In genomic region chr12:92503977-92504966, GRCh38 we compare ENCODE assay signal across 9 cellular contexts.
A peak's percentile ranks its signal among the peaks of the same experiment; 100 is the strongest.
DNase-seq lines count a peak whose midpoint lies in the region; ATAC-seq and TF ChIP-seq lines count a peak whose summit lies in the region.
"Had no signal": no experiment of that assay in that cellular context is flagged by ENCODE, and none has a peak within 500 bp of the region (broad histone marks: within the 10 kb centered on the region; RNA-seq: fewer than 3 reads in every experiment).

No MANE protein-coding gene starts in this region.

- POLR2A ChIA-PET in activated CD8-positive, alpha-beta T cell treated with anti-CD3 and anti-CD28 coated beads for 36 hours (lab: Charles Lee): interaction anchor here (0.7 to 3.0 kb wide), 4 partner anchors 10 to 359 kb away, joined by 3 to 14 read pairs (median 8); partner anchors contain the start of gene BTG1
- POLR2A ChIA-PET in activated CD8-positive, alpha-beta T cell treated with anti-CD3 and anti-CD28 coated beads, Interleukin-2, amount 10 ng/mL, durations not matched to agents 7 days and 5 days (lab: Charles Lee): interaction anchor here (0.7 to 4.4 kb wide), 7 partner anchors 10 to 367 kb away, joined by 3 to 33 read pairs (median 7); partner anchors contain the start of gene BTG1

- TF ChIP-seq POLR2A in testis (IDR thresholded peaks at IDR 0.05): no peak
- TF ChIP-seq POLR2A in erythroblast (IDR thresholded peaks at IDR 0.05; ENCODE audit: low read length): no peak

- CTCF ChIA-PET in activated CD8-positive, alpha-beta T cell treated with anti-CD3 and anti-CD28 coated beads for 36 hours (lab: Charles Lee): interaction anchor here (0.6 to 8.8 kb wide), 12 partner anchors 9 to 473 kb away, joined by 3 to 62 read pairs (median 6); no protein-coding TSS in a partner anchor
- CTCF ChIA-PET in activated CD8-positive, alpha-beta T cell treated with anti-CD3 and anti-CD28 coated beads, Interleukin-2, amount 10 ng/mL, durations not matched to agents 7 days and 5 days (lab: Charles Lee): interaction anchor here (0.6 to 6.0 kb wide), 14 partner anchors 9 to 1122 kb away, joined by 3 to 44 read pairs (median 8); no protein-coding TSS in a partner anchor

- intact Hi-C loops in activated CD8-positive, alpha-beta T cell treated with anti-CD3 and anti-CD28 coated beads for 36 hours (cut with micrococcal nuclease): loop anchor here (5.0 kb wide), 1 partner anchor 48 kb away; no protein-coding TSS in a partner anchor
- intact Hi-C loops in activated T-helper 2 cell treated with anti-CD3 and anti-CD28 coated beads, Interferon-gamma antibody, Interleukin-2, Interleukin-4, amounts not matched to agents 10 μg/mL and 5 μg/mL and 100 μg/mL, durations not matched to agents 14 hours and 24 hours and 36 hours (cut with micrococcal nuclease): loop anchor here (1.0 to 10.0 kb wide), 7 partner anchors 27 to 729 kb away; no protein-coding TSS in a partner anchor
- intact Hi-C loops in lower lobe of right lung (cut with DNase I): no loop called here
- intact Hi-C loops in testis (cut with DNase I; ENCODE audit: low total_unique reads): loop anchor here (10.0 kb wide), 1 partner anchor 51 kb away; no protein-coding TSS in a partner anchor

- ATAC-seq in activated CD8-positive, alpha-beta T cell treated with anti-CD3 and anti-CD28 coated beads for 36 hours: no peak
- no peak for ATAC-seq in activated CD8-positive, alpha-beta T cell treated with anti-CD3 and anti-CD28 coated beads, Interleukin-2, amount 10 ng/mL, durations not matched to agents 7 days and 5 days
- ATAC-seq in lower lobe of right lung: peak in 1 of 2 donors; percentile 6
- no peak for ATAC-seq in HG03139 (IDR thresholded peaks at IDR 0.05; ENCODE audit: unreplicated experiment)

- H3K4me3 ChIP-seq in lower lobe of right lung (no peak overlapping the region), testis (no peak overlapping the region)

- TF ChIP-seq CTCF in activated CD8-positive, alpha-beta T cell treated with anti-CD3 and anti-CD28 coated beads for 36 hours (IDR thresholded peaks at IDR 0.05): no peak
- TF ChIP-seq CTCF in lower lobe of right lung (IDR thresholded peaks at IDR 0.05) (no peak), testis (IDR thresholded peaks at IDR 0.05) (no peak)

- no peaks in the 10 kb centered on the region for H3K27me3 ChIP-seq in lower lobe of right lung (ENCODE audit: low read depth)
- H3K27me3 ChIP-seq in testis: no peaks in the 10 kb centered on the region

- no peak for DNase-seq in activated CD8-positive, alpha-beta T cell treated with anti-CD3 and anti-CD28 coated beads for 36 hours
- no peak for DNase-seq in activated CD8-positive, alpha-beta T cell treated with anti-CD3 and anti-CD28 coated beads, Interleukin-2, amount 10 ng/mL, durations not matched to agents 7 days and 5 days
- DNase-seq in activated T-helper 2 cell treated with anti-CD3 and anti-CD28 coated beads, Interferon-gamma antibody, Interleukin-2, Interleukin-4, amounts not matched to agents 10 μg/mL and 5 μg/mL and 100 μg/mL, durations not matched to agents 14 hours and 24 hours and 36 hours (ENCODE audit: low spot score): no peak
- DNase-seq in lower lobe of right lung: peak; percentile 51
- no peak for DNase-seq in testis
- no peak for DNase-seq in erythroblast (lab: John Stamatoyannopoulos, UW)
- DNase-seq in NCI-H187 treated with DMSO at 0.1 percent for 48 hours (lab: John Stamatoyannopoulos, UW): no peak

- H3K4me1 ChIP-seq in lower lobe of right lung (peaks cover 43% of the 10 kb centered on the region), testis (peaks cover 29% of the 10 kb centered on the region)

- H3K27ac ChIP-seq in lower lobe of right lung: peak overlapping the region; percentile 84
- peak overlapping the region; percentile 59 to 64 for H3K27ac ChIP-seq in testis
- H3K27ac ChIP-seq: C4-2B had no signal

- no peaks in the 10 kb centered on the region for H3K36me3 ChIP-seq in lower lobe of right lung
- no peaks in the 10 kb centered on the region for H3K36me3 ChIP-seq in testis (ENCODE audit: low read depth, missing control alignments)

- H3K9me3 ChIP-seq in lower lobe of right lung (no peaks in the 10 kb centered on the region), testis (no peaks in the 10 kb centered on the region)

- 68 to 70% methylated on average over 12 of the region's 12 CpGs for WGBS in testis, 2 donors

- H3K36me3 Mint-ChIP-seq in activated CD8-positive, alpha-beta T cell treated with anti-CD3 and anti-CD28 coated beads for 36 hours (ENCODE audit: low read depth): peaks cover 4% of the 10 kb centered on the region
- H3K36me3 Mint-ChIP-seq in activated CD8-positive, alpha-beta T cell treated with anti-CD3 and anti-CD28 coated beads, Interleukin-2, amount 10 ng/mL, durations not matched to agents 7 days and 5 days (ENCODE audit: low read depth): peaks cover 11% of the 10 kb centered on the region
- peaks cover 6% of the 10 kb centered on the region for H3K36me3 Mint-ChIP-seq in activated T-helper 2 cell treated with anti-CD3 and anti-CD28 coated beads, Interferon-gamma antibody, Interleukin-2, Interleukin-4, amounts not matched to agents 10 μg/mL and 5 μg/mL and 100 μg/mL, durations not matched to agents 14 hours and 24 hours and 36 hours (ENCODE audit: low read depth)

- no peaks in the 10 kb centered on the region for H3K27me3 Mint-ChIP-seq in activated CD8-positive, alpha-beta T cell treated with anti-CD3 and anti-CD28 coated beads for 36 hours
- H3K27me3 Mint-ChIP-seq in activated CD8-positive, alpha-beta T cell treated with anti-CD3 and anti-CD28 coated beads, Interleukin-2, amount 10 ng/mL, durations not matched to agents 7 days and 5 days (ENCODE audit: low read depth): no peaks in the 10 kb centered on the region
- H3K27me3 Mint-ChIP-seq in activated T-helper 2 cell treated with anti-CD3 and anti-CD28 coated beads, Interferon-gamma antibody, Interleukin-2, Interleukin-4, amounts not matched to agents 10 μg/mL and 5 μg/mL and 100 μg/mL, durations not matched to agents 14 hours and 24 hours and 36 hours (ENCODE audit: low read depth): no peaks in the 10 kb centered on the region

- peak overlapping the region; percentile 73 for H3K4me3 Mint-ChIP-seq in activated CD8-positive, alpha-beta T cell treated with anti-CD3 and anti-CD28 coated beads for 36 hours
- no peak overlapping the region for H3K4me3 Mint-ChIP-seq in activated CD8-positive, alpha-beta T cell treated with anti-CD3 and anti-CD28 coated beads, Interleukin-2, amount 10 ng/mL, durations not matched to agents 7 days and 5 days
- no peak overlapping the region for H3K4me3 Mint-ChIP-seq in activated T-helper 2 cell treated with anti-CD3 and anti-CD28 coated beads, Interferon-gamma antibody, Interleukin-2, Interleukin-4, amounts not matched to agents 10 μg/mL and 5 μg/mL and 100 μg/mL, durations not matched to agents 14 hours and 24 hours and 36 hours (ENCODE audit: low read depth)

- H3K27ac Mint-ChIP-seq in activated CD8-positive, alpha-beta T cell treated with anti-CD3 and anti-CD28 coated beads for 36 hours: peak overlapping the region; percentile 97
- H3K27ac Mint-ChIP-seq in activated CD8-positive, alpha-beta T cell treated with anti-CD3 and anti-CD28 coated beads, Interleukin-2, amount 10 ng/mL, durations not matched to agents 7 days and 5 days: no peak overlapping the region
- H3K27ac Mint-ChIP-seq in activated T-helper 2 cell treated with anti-CD3 and anti-CD28 coated beads, Interferon-gamma antibody, Interleukin-2, Interleukin-4, amounts not matched to agents 10 μg/mL and 5 μg/mL and 100 μg/mL, durations not matched to agents 14 hours and 24 hours and 36 hours: peak overlapping the region; percentile 36

- H3K9me3 Mint-ChIP-seq in activated CD8-positive, alpha-beta T cell treated with anti-CD3 and anti-CD28 coated beads for 36 hours: peaks cover 6% of the 10 kb centered on the region
- no peaks in the 10 kb centered on the region for H3K9me3 Mint-ChIP-seq in activated CD8-positive, alpha-beta T cell treated with anti-CD3 and anti-CD28 coated beads, Interleukin-2, amount 10 ng/mL, durations not matched to agents 7 days and 5 days (ENCODE audit: insufficient read depth)
- no peaks in the 10 kb centered on the region for H3K9me3 Mint-ChIP-seq in activated T-helper 2 cell treated with anti-CD3 and anti-CD28 coated beads, Interferon-gamma antibody, Interleukin-2, Interleukin-4, amounts not matched to agents 10 μg/mL and 5 μg/mL and 100 μg/mL, durations not matched to agents 14 hours and 24 hours and 36 hours

- H3K4me1 Mint-ChIP-seq in activated CD8-positive, alpha-beta T cell treated with anti-CD3 and anti-CD28 coated beads for 36 hours (ENCODE audit: low read depth): peaks cover 53% of the 10 kb centered on the region
- H3K4me1 Mint-ChIP-seq in activated CD8-positive, alpha-beta T cell treated with anti-CD3 and anti-CD28 coated beads, Interleukin-2, amount 10 ng/mL, durations not matched to agents 7 days and 5 days (ENCODE audit: low read depth): peaks cover 44% of the 10 kb centered on the region
- peaks cover 47% of the 10 kb centered on the region for H3K4me1 Mint-ChIP-seq in activated T-helper 2 cell treated with anti-CD3 and anti-CD28 coated beads, Interferon-gamma antibody, Interleukin-2, Interleukin-4, amounts not matched to agents 10 μg/mL and 5 μg/mL and 100 μg/mL, durations not matched to agents 14 hours and 24 hours and 36 hours (ENCODE audit: low read depth)
